Comparison of ENCODE assay signal across 13 cellular contexts in the genomic region with DNA sequence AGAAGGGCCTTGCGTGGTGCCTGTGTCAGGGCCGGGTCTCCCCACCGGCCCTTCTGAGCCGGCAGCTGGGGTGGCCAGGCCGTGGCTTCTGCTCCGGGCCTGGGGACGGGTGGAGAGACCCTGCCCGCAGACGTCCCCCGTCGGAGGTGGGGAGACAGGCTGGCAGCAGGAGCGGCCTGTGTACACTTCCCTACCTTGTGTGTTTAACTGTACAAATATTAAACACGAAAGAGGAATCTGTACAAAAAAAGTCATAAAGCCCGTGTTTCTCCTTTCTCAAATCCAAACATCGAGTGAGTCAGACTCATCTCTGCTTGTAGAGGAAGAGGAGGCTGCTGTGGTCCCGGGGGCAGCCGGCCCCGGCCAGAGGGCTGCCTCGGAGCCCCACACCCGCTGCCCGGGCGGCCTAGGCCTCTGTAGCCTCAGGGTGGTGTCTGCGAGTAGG. TPM values are rescaled to one million over a fixed set of nuclear protein-coding genes. Genes with fewer than 3 reads are reported as not detected.
DNase-seq lines count a peak whose midpoint lies in the region; ATAC-seq and TF ChIP-seq lines count a peak whose summit lies in the region.
"Had no signal": no experiment of that assay in that cellular context is flagged by ENCODE, and none has a peak within 500 bp of the region (broad histone marks: within the 10 kb centered on the region; RNA-seq: fewer than 3 reads in every experiment).

No MANE protein-coding gene starts in this region.

- peak overlapping the region; percentile 68 to 97 (median 94) for H3K4me2 ChIP-seq in BLaER1 treated with 17β-estradiol and CSF1 and Interleukin-3, amounts not matched to agents 10 nM and 100 nM

- H3K27me3 ChIP-seq in BLaER1 treated with 17β-estradiol and CSF1 and Interleukin-3, amounts not matched to agents 10 nM and 100 nM: peaks cover 46 to 70% (median 53%) of the 10 kb centered on the region in 11 experiments
- H3K27me3 ChIP-seq in adipocyte (replicated peaks; ENCODE audit: control insufficient read depth, insufficient read depth, low read length): peaks cover 41% of the 10 kb centered on the region
- H3K27me3 ChIP-seq in iPS-15b (ENCODE audit: control insufficient read depth, insufficient read depth, low read length): no peaks in the 10 kb centered on the region
- H3K27me3 ChIP-seq in gastrocnemius medialis: peaks cover 70 to 85% (median 84%) of the 10 kb centered on the region in 3 donors

- peaks cover 2% of the 10 kb centered on the region for H3K4me1 Mint-ChIP-seq in activated CD4-positive, alpha-beta T cell treated with anti-CD3 and anti-CD28 coated beads for 36 hours

- H4K20me1 ChIP-seq in BLaER1 treated with 17β-estradiol and CSF1 and Interleukin-3, amounts not matched to agents 10 nM and 100 nM: peaks cover 0 to 67% (median 57%) of the 10 kb centered on the region in 11 experiments; a peak in 19 of 22 replicates

- DNase-seq in adipocyte (ENCODE audit: low read depth) (peak; percentile 18), gastrocnemius medialis (no peak), GM20000 (ENCODE audit: low spot score) (no peak)
- no peak for DNase-seq in activated CD4-positive, alpha-beta T cell treated with anti-CD3 and anti-CD28 coated beads for 36 hours
- DNase-seq: aorta, NCI-H187 treated with DMSO at 0.1 percent for 48 hours had no signal

- peak overlapping the region in 6 of 10 experiments; percentile 33 to 70 (median 57); a peak in 8 of 20 replicates for H3K4me3 ChIP-seq in BLaER1 treated with 17β-estradiol and CSF1 and Interleukin-3, amounts not matched to agents 10 nM and 100 nM
- H3K4me3 ChIP-seq in adipocyte (ENCODE audit: low read length): no peak overlapping the region
- no peak overlapping the region for H3K4me3 ChIP-seq in iPS-15b (ENCODE audit: low read depth, low read length)
- peak overlapping the region; percentile 2 to 34 (median 26) for H3K4me3 ChIP-seq in gastrocnemius medialis
- H3K4me3 ChIP-seq: skin epidermis had no signal

- ATAC-seq in gastrocnemius medialis (no peak), GM18519 (IDR thresholded peaks at IDR 0.05; ENCODE audit: low FRiP score, unreplicated experiment) (no peak), HG03045 (IDR thresholded peaks at IDR 0.05; ENCODE audit: unreplicated experiment) (no peak)
- ATAC-seq in activated CD4-positive, alpha-beta T cell treated with anti-CD3 and anti-CD28 coated beads for 36 hours: no peak
- ATAC-seq: activated CD4-positive, CD25-positive, alpha-beta regulatory T cell treated with anti-CD3 and anti-CD28 coated beads, Interleukin-2, amount 50 U/mL, for 24 hours had no signal

- H3K36me3 Mint-ChIP-seq in activated CD4-positive, alpha-beta T cell treated with anti-CD3 and anti-CD28 coated beads for 36 hours (ENCODE audit: low read depth): no peaks in the 10 kb centered on the region

- POLR2A ChIA-PET in activated CD4-positive, alpha-beta T cell treated with anti-CD3 and anti-CD28 coated beads for 36 hours (lab: Charles Lee): no interaction called here

- TF ChIP-seq CTCF in gastrocnemius medialis (IDR thresholded peaks at IDR 0.05 in 4 of 5, conservative IDR thresholded peaks at IDR 0.05 in 1 of 5) (no peak), GM20000 (IDR thresholded peaks at IDR 0.05; ENCODE audit: extremely low read depth, missing control alignments) (no peak)

- TF ChIP-seq POLR2A in gastrocnemius medialis (IDR thresholded peaks at IDR 0.05): no peak

- no peaks in the 10 kb centered on the region for H3K36me3 ChIP-seq in BLaER1 treated with 17β-estradiol and CSF1 and Interleukin-3, amounts not matched to agents 10 nM and 100 nM
- H3K36me3 ChIP-seq in adipocyte (ENCODE audit: control insufficient read depth, insufficient read depth, low read length, severe bottlenecking) (no peaks in the 10 kb centered on the region), iPS-15b (ENCODE audit: control insufficient read depth, insufficient read depth, low read length) (peaks cover 6% of the 10 kb centered on the region), gastrocnemius medialis (no peaks in the 10 kb centered on the region)

- no peak overlapping the region for H3K27ac Mint-ChIP-seq in activated CD4-positive, alpha-beta T cell treated with anti-CD3 and anti-CD28 coated beads for 36 hours

- peaks cover 34 to 84% (median 81%) of the 10 kb centered on the region in 10 experiments for H3K4me1 ChIP-seq in BLaER1 treated with 17β-estradiol and CSF1 and Interleukin-3, amounts not matched to agents 10 nM and 100 nM
- H3K4me1 ChIP-seq in adipocyte (ENCODE audit: control insufficient read depth, insufficient read depth, low read length) (no peaks in the 10 kb centered on the region), iPS-15b (ENCODE audit: control insufficient read depth, insufficient read depth, low read length) (peaks cover 2% of the 10 kb centered on the region), gastrocnemius medialis (no peaks in the 10 kb centered on the region)

- no peak overlapping the region for H3K4me3 Mint-ChIP-seq in activated CD4-positive, alpha-beta T cell treated with anti-CD3 and anti-CD28 coated beads for 36 hours

- in situ Hi-C loops in gastrocnemius medialis (cut with MboI; ENCODE audit: low sequenced_read_pairs in 4 of 4): no loop called here

- intact Hi-C loops in gastrocnemius medialis (cut with DNase I; ENCODE audit: low total_unique reads): no loop called here
- intact Hi-C loops in activated CD4-positive, alpha-beta T cell treated with anti-CD3 and anti-CD28 coated beads for 36 hours (cut with DNase I, micrococcal nuclease): loop anchor here in 1 of 2 experiments (5.0 kb wide), 1 partner anchor 458 kb away; no protein-coding TSS in a partner anchor

- CTCF ChIA-PET in activated CD4-positive, alpha-beta T cell treated with anti-CD3 and anti-CD28 coated beads for 36 hours (lab: Charles Lee): interaction anchor here (0.6 kb wide), 1 partner anchor 8 kb away, joined by 4 read pairs; no protein-coding TSS in a partner anchor

- H3K9me3 ChIP-seq in BLaER1 treated with 17β-estradiol and CSF1 and Interleukin-3, amounts not matched to agents 10 nM and 100 nM (replicated peaks in 1 of 11): no peaks in the 10 kb centered on the region
- no peaks in the 10 kb centered on the region for H3K9me3 ChIP-seq in adipocyte (ENCODE audit: control insufficient read depth, low read length)
- H3K9me3 ChIP-seq in iPS-15b (ENCODE audit: control insufficient read depth, insufficient read depth, low read length): no peaks in the 10 kb centered on the region
- no peaks in the 10 kb centered on the region for H3K9me3 ChIP-seq in gastrocnemius medialis

- H3K27me3 Mint-ChIP-seq in activated CD4-positive, alpha-beta T cell treated with anti-CD3 and anti-CD28 coated beads for 36 hours: peaks cover 9% of the 10 kb centered on the region

- H3K9me3 Mint-ChIP-seq in activated CD4-positive, alpha-beta T cell treated with anti-CD3 and anti-CD28 coated beads for 36 hours (ENCODE audit: low read depth): no peaks in the 10 kb centered on the region

- H3K9ac ChIP-seq in BLaER1 treated with 17β-estradiol and CSF1 and Interleukin-3, amounts not matched to agents 10 nM and 100 nM: peak overlapping the region in 9 of 11 experiments; percentile 8 to 83 (median 38); a peak in 10 of 22 replicates
- no peak overlapping the region for H3K9ac ChIP-seq in adipocyte (ENCODE audit: low read length)
- peak overlapping the region; percentile 70 for H3K9ac ChIP-seq in iPS-15b (ENCODE audit: low read depth, low read length)

- no peak overlapping the region; a peak in 1 of 22 replicates for H3K27ac ChIP-seq in BLaER1 treated with 17β-estradiol and CSF1 and Interleukin-3, amounts not matched to agents 10 nM and 100 nM
- H3K27ac ChIP-seq in gastrocnemius medialis: peak overlapping the region; percentile 22 to 68 (median 47)

RNA-seq across cellular contexts. Expression of gene CACNA1H, which starts 2.0 kb away (rescaled TPM):
- 10 to 100 TPM in 1 of 4 donors, 1 to 10 TPM in 3; 3.7 to 12.8 (median 4.5) TPM for total RNA-seq in gastrocnemius medialis
- under 1 TPM; 0.86 to 0.98 TPM for total RNA-seq in activated CD4-positive, alpha-beta T cell treated with anti-CD3 and anti-CD28 coated beads for 36 hours

RNA-seq across cellular contexts. Expression of gene C1QTNF8, which starts 58.9 kb away (rescaled TPM):
- total RNA-seq in gastrocnemius medialis: not detected
- not detected for total RNA-seq in activated CD4-positive, alpha-beta T cell treated with anti-CD3 and anti-CD28 coated beads for 36 hours
- total RNA-seq: mucosa of gallbladder had no signal

Comparison
In these comparisons a context has a peak if more than half of its experiments do, and no peak if none do; other contexts are left out.
1. H3K27ac ChIP-seq: peak in gastrocnemius medialis (4 of 4); none in BLaER1 treated with 17β-estradiol and CSF1 and Interleukin-3, amounts not matched to agents 10 nM and 100 nM (0 of 11).
2. H3K4me3 ChIP-seq: peak in BLaER1 treated with 17β-estradiol and CSF1 and Interleukin-3, amounts not matched to agents 10 nM and 100 nM (6 of 10) and gastrocnemius medialis (4 of 4); none in adipocyte (single experiment) and iPS-15b (single experiment).